Comparison of ENCODE assay signal across 1 cellular context in genomic region chr22:37560682-37561208, GRCh38.
TF ChIP-seq lines count a peak whose summit lies in the region.

No MANE protein-coding gene starts in this region.

TF ChIP-seq in HEK293, 187 proteins besides CTCF, POLR2A, EP300 and RAD21 (continued from another document and continues in another):
- TF ChIP-seq ZNF26 (tag by site-specific recombination; IDR thresholded peaks at IDR 0.05), result no peak
- no peak for TF ChIP-seq ZNF514 (tag by site-specific recombination; IDR thresholded peaks at IDR 0.05)
- TF ChIP-seq ZNF391 (tag by site-specific recombination; IDR thresholded peaks at IDR 0.05; ENCODE audit: borderline replicate concordance, low read depth), result no peak
- no peak for TF ChIP-seq ZNF558 (tag by site-specific recombination; IDR thresholded peaks at IDR 0.05)
- TF ChIP-seq YY1 (tag by site-specific recombination; IDR thresholded peaks at IDR 0.05), result no peak
- no peak for TF ChIP-seq ZFP41 (tag by site-specific recombination; IDR thresholded peaks at IDR 0.05; ENCODE audit: borderline replicate concordance)
- no peak for TF ChIP-seq ZNF555 (tag by site-specific recombination; conservative IDR thresholded peaks at IDR 0.05)
- TF ChIP-seq ZNF366 (tag by site-specific recombination; conservative IDR thresholded peaks at IDR 0.05), result no peak
- TF ChIP-seq ZNF596 (tag by site-specific recombination; IDR thresholded peaks at IDR 0.05), result no peak
- peak; percentile 88 for TF ChIP-seq ZBTB20 (tag by site-specific recombination; IDR thresholded peaks at IDR 0.05)
- TF ChIP-seq ZNF362 (tag by site-specific recombination; IDR thresholded peaks at IDR 0.05), result no peak
- TF ChIP-seq ZNF280D (tag by site-specific recombination; IDR thresholded peaks at IDR 0.05), result no peak
- no peak for TF ChIP-seq ZNF184 (tag by site-specific recombination; IDR thresholded peaks at IDR 0.05)
- no peak for TF ChIP-seq ZNF19 (tag by site-specific recombination; IDR thresholded peaks at IDR 0.05; ENCODE audit: low read depth)
- peak; percentile 27; the same call in 1 of the 2 replicates for TF ChIP-seq ZNF76 (tag by site-specific recombination; IDR thresholded peaks at IDR 0.05; ENCODE audit: borderline replicate concordance, low read depth)
- TF ChIP-seq ZNF221 (tag by site-specific recombination; IDR thresholded peaks at IDR 0.05; ENCODE audit: borderline replicate concordance), result no peak
- TF ChIP-seq SP3 (tag by site-specific recombination; IDR thresholded peaks at IDR 0.05), result no peak
- no peak for TF ChIP-seq ZNF404 (tag by site-specific recombination; IDR thresholded peaks at IDR 0.05)
- TF ChIP-seq SALL2 (tag by site-specific recombination; IDR thresholded peaks at IDR 0.05; ENCODE audit: borderline replicate concordance), result no peak
- no peak for TF ChIP-seq ZNF138 (tag by site-specific recombination; IDR thresholded peaks at IDR 0.05; ENCODE audit: borderline replicate concordance)
- TF ChIP-seq KLF1 (tag by site-specific recombination; IDR thresholded peaks at IDR 0.05), result no peak
- TF ChIP-seq KLF10 (tag by site-specific recombination; IDR thresholded peaks at IDR 0.05), result no peak
- no peak for TF ChIP-seq ZNF521 (tag by site-specific recombination; IDR thresholded peaks at IDR 0.05)
- TF ChIP-seq ZNF654 (tag by site-specific recombination; IDR thresholded peaks at IDR 0.05; ENCODE audit: low read depth), result no peak
- TF ChIP-seq ZNF658 (tag by site-specific recombination; IDR thresholded peaks at IDR 0.05), result no peak
- 0 out of 2 replicates have a peak, but pooled peaks have one; percentile 43 for TF ChIP-seq ZNF423 (tag by site-specific recombination; IDR thresholded peaks at IDR 0.05)
- TF ChIP-seq ZNF768 (tag by site-specific recombination; IDR thresholded peaks at IDR 0.05), result no peak
- TF ChIP-seq, protein P1, sequence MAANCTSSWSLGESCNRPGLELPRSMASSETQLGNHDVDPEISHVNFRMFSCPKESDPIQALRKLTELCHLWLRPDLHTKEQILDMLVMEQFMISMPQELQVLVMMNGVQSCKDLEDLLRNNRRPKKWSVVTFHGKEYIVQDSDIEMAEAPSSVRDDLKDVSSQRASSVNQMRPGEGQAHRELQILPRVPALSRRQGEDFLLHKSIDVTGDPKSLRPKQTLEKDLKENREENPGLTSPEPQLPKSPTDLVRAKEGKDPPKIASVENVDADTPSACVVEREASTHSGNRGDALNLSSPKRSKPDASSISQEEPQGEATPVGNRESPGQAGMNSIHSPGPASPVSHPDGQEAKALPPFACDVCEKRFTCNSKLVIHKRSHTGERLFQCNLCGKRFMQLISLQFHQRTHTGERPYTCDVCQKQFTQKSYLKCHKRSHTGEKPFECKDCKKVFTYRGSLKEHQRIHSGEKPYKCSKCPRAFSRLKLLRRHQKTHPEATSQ (tag by site-specific recombination; IDR thresholded peaks at IDR 0.05), result no peak
- no peak for TF ChIP-seq ZNF623 (tag by site-specific recombination; IDR thresholded peaks at IDR 0.05)
- TF ChIP-seq ZSCAN23 (tag by site-specific recombination; IDR thresholded peaks at IDR 0.05), result no peak
- TF ChIP-seq ZNF10 (tag by site-specific recombination; IDR thresholded peaks at IDR 0.05), result no peak
- peak; percentile 34 for TF ChIP-seq ZNF629 (tag by site-specific recombination; IDR thresholded peaks at IDR 0.05)
- TF ChIP-seq, protein P2, sequence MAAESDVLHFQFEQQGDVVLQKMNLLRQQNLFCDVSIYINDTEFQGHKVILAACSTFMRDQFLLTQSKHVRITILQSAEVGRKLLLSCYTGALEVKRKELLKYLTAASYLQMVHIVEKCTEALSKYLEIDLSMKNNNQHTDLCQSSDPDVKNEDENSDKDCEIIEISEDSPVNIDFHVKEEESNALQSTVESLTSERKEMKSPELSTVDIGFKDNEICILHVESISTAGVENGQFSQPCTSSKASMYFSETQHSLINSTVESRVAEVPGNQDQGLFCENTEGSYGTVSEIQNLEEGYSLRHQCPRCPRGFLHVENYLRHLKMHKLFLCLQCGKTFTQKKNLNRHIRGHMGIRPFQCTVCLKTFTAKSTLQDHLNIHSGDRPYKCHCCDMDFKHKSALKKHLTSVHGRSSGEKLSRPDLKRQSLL (tag by site-specific recombination; IDR thresholded peaks at IDR 0.05), result no peak
- no peak for TF ChIP-seq ZNF174 (tag by site-specific recombination; IDR thresholded peaks at IDR 0.05)
- TF ChIP-seq ZSCAN16 (tag by site-specific recombination; IDR thresholded peaks at IDR 0.05), result no peak
- TF ChIP-seq ZNF248 (tag by site-specific recombination; IDR thresholded peaks at IDR 0.05), result no peak
- no peak for TF ChIP-seq ZNF670 (tag by site-specific recombination; IDR thresholded peaks at IDR 0.05; ENCODE audit: low read depth)
- TF ChIP-seq ZNF776 (tag by site-specific recombination; IDR thresholded peaks at IDR 0.05; ENCODE audit: borderline replicate concordance), result no peak
- no peak for TF ChIP-seq SETDB1 (IDR thresholded peaks at IDR 0.05; ENCODE audit: insufficient read length, low read length)
- TF ChIP-seq ZNF155 (tag by site-specific recombination; IDR thresholded peaks at IDR 0.05), result no peak
- no peak; the same call in none of the 2 replicates for TF ChIP-seq ZEB2 (tag by site-specific recombination; IDR thresholded peaks at IDR 0.05)
- no peak for TF ChIP-seq KLF7 (tag by site-specific recombination; IDR thresholded peaks at IDR 0.05; ENCODE audit: borderline replicate concordance)
- peak; percentile 32; the same call in 1 of the 2 replicates for TF ChIP-seq SP7 (tag by site-specific recombination; IDR thresholded peaks at IDR 0.05)
- TF ChIP-seq ZNF707 (tag by site-specific recombination; IDR thresholded peaks at IDR 0.05), result no peak
- TF ChIP-seq, protein P3, sequence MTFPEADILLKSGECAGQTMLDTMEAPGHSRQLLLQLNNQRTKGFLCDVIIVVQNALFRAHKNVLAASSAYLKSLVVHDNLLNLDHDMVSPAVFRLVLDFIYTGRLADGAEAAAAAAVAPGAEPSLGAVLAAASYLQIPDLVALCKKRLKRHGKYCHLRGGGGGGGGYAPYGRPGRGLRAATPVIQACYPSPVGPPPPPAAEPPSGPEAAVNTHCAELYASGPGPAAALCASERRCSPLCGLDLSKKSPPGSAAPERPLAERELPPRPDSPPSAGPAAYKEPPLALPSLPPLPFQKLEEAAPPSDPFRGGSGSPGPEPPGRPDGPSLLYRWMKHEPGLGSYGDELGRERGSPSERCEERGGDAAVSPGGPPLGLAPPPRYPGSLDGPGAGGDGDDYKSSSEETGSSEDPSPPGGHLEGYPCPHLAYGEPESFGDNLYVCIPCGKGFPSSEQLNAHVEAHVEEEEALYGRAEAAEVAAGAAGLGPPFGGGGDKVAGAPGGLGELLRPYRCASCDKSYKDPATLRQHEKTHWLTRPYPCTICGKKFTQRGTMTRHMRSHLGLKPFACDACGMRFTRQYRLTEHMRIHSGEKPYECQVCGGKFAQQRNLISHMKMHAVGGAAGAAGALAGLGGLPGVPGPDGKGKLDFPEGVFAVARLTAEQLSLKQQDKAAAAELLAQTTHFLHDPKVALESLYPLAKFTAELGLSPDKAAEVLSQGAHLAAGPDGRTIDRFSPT (tag by site-specific recombination; IDR thresholded peaks at IDR 0.05), result peak; percentile 31; the same call in 1 of the 2 replicates
- TF ChIP-seq ZNF211 (tag by site-specific recombination; IDR thresholded peaks at IDR 0.05; ENCODE audit: low read depth), result no peak
- TF ChIP-seq ZNF561 (tag by site-specific recombination; IDR thresholded peaks at IDR 0.05; ENCODE audit: borderline replicate concordance), result no peak
- TF ChIP-seq ZNF701 (tag by site-specific recombination; IDR thresholded peaks at IDR 0.05), result no peak
- TF ChIP-seq, protein P4, sequence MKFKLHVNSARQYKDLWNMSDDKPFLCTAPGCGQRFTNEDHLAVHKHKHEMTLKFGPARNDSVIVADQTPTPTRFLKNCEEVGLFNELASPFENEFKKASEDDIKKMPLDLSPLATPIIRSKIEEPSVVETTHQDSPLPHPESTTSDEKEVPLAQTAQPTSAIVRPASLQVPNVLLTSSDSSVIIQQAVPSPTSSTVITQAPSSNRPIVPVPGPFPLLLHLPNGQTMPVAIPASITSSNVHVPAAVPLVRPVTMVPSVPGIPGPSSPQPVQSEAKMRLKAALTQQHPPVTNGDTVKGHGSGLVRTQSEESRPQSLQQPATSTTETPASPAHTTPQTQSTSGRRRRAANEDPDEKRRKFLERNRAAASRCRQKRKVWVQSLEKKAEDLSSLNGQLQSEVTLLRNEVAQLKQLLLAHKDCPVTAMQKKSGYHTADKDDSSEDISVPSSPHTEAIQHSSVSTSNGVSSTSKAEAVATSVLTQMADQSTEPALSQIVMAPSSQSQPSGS (tag by site-specific recombination; IDR thresholded peaks at IDR 0.05; ENCODE audit: low read depth), result peak; percentile 74
- no peak for TF ChIP-seq ZNF311 (tag by site-specific recombination; IDR thresholded peaks at IDR 0.05; ENCODE audit: borderline replicate concordance)
- TF ChIP-seq ZBTB21 (tag by site-specific recombination; IDR thresholded peaks at IDR 0.05), result no peak; the same call in 1 of the 2 replicates
- TF ChIP-seq, protein P5, sequence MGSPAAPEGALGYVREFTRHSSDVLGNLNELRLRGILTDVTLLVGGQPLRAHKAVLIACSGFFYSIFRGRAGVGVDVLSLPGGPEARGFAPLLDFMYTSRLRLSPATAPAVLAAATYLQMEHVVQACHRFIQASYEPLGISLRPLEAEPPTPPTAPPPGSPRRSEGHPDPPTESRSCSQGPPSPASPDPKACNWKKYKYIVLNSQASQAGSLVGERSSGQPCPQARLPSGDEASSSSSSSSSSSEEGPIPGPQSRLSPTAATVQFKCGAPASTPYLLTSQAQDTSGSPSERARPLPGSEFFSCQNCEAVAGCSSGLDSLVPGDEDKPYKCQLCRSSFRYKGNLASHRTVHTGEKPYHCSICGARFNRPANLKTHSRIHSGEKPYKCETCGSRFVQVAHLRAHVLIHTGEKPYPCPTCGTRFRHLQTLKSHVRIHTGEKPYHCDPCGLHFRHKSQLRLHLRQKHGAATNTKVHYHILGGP (tag by site-specific recombination; IDR thresholded peaks at IDR 0.05), result no peak
- TF ChIP-seq ZNF223 (tag by site-specific recombination; IDR thresholded peaks at IDR 0.05), result no peak
- TF ChIP-seq KLF9 (tag by site-specific recombination; IDR thresholded peaks at IDR 0.05; ENCODE audit: low read depth), result no peak; the same call in 1 of the 2 replicates
- TF ChIP-seq, protein P6, sequence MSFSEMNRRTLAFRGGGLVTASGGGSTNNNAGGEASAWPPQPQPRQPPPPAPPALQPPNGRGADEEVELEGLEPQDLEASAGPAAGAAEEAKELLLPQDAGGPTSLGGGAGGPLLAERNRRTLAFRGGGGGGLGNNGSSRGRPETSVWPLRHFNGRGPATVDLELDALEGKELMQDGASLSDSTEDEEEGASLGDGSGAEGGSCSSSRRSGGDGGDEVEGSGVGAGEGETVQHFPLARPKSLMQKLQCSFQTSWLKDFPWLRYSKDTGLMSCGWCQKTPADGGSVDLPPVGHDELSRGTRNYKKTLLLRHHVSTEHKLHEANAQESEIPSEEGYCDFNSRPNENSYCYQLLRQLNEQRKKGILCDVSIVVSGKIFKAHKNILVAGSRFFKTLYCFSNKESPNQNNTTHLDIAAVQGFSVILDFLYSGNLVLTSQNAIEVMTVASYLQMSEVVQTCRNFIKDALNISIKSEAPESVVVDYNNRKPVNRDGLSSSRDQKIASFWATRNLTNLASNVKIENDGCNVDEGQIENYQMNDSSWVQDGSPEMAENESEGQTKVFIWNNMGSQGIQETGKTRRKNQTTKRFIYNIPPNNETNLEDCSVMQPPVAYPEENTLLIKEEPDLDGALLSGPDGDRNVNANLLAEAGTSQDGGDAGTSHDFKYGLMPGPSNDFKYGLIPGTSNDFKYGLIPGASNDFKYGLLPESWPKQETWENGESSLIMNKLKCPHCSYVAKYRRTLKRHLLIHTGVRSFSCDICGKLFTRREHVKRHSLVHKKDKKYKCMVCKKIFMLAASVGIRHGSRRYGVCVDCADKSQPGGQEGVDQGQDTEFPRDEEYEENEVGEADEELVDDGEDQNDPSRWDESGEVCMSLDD (tag by site-specific recombination; IDR thresholded peaks at IDR 0.05), result peak; percentile 81
- TF ChIP-seq ZNF132 (tag by site-specific recombination; IDR thresholded peaks at IDR 0.05; ENCODE audit: borderline replicate concordance), result no peak
- no peak for TF ChIP-seq GLI2 (tag by site-specific recombination; IDR thresholded peaks at IDR 0.05; ENCODE audit: borderline replicate concordance, low read depth)
- no peak for TF ChIP-seq HOXC10 (CRISPR knock-in tag; IDR thresholded peaks at IDR 0.05)
